ENCODE assay signal across 11 cellular contexts in the genomic region with DNA sequence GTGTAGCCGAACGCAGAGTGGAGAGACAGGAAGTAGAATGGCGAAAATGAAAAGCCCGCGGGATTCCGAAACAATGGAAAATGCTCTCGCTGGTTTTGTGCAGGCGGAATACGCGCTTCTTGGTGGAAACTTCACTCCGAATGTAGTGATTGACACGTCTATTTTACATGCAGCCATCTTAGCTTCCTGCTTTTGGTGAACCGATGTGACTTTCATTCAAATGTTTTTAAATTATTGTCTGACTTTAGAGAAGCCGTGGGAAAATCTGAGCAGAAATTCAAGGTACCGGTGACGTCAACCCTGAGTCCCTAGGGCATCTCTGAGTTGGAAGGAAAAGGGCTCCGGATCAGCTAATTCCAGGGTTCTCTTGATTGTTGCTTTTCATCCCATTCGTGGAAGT. TPM values are rescaled to one million over a fixed set of nuclear protein-coding genes. Genes with fewer than 3 reads are reported as not detected.
DNase-seq lines count a peak whose midpoint lies in the region; ATAC-seq, FAIRE-seq and TF ChIP-seq lines count a peak whose summit lies in the region.
"Had no signal": no experiment of that assay in that cellular context is flagged by ENCODE, and none has a peak within 500 bp of the region (broad histone marks: within the 10 kb centered on the region; RNA-seq: fewer than 3 reads in every experiment).

No MANE protein-coding gene starts in this region.

- in situ Hi-C loops in K562 (cut with MboI), result loop anchor here (5.0 kb wide), 1 partner anchor 145 kb away; no protein-coding TSS in a partner anchor
- in situ Hi-C loops in KBM-7 (cut with MboI; ENCODE audit: low pct_unique_long_range_greater_than_20kb, low sequenced_read_pairs), result no loop called here

- peak overlapping the region in 3 of 4 donors; percentile 40 to 65 (median 64) for H3K4me3 Mint-ChIP-seq in CD4-positive, CD25-positive, alpha-beta regulatory T cell

- TF ChIP-seq CTCF in K562 (IDR thresholded peaks at IDR 0.05 in 2 of 3, conservative IDR thresholded peaks at IDR 0.05 in 1 of 3; ENCODE audit: insufficient read depth in 2 of 3, low read depth in 1 of 3, low read length in 3 of 3), result no peak

- POLR2A ChIA-PET in K562 (lab: Yijun Ruan, JAX), result interaction anchor here (1.1 to 1.3 kb wide), 2 partner anchors 11 to 12 kb away, joined by 3 to 4 read pairs; no protein-coding TSS in a partner anchor

- H3K36me3 Mint-ChIP-seq in CD4-positive, CD25-positive, alpha-beta regulatory T cell, result no peaks in the 10 kb centered on the region

- peak in 1 of 3 donors; percentile 7 for DNase-seq in CD4-positive, CD25-positive, alpha-beta regulatory T cell
- DNase-seq in K562 (ENCODE audit: extremely low read depth in 1 of 4, low spot score in 3 of 4) (no peak), left kidney (ENCODE audit: low read depth, low spot score) (peak; percentile 66), KBM-7 (no peak), ecto neural progenitor cell (ENCODE audit: low spot score) (no peak), OCI-M2 (lab: John Stamatoyannopoulos, UW; ENCODE audit: unreplicated experiment) (no peak), epidermal melanocyte (ENCODE audit: insufficient read length, low spot score) (no peak)
- DNase-seq: erythroblast, NCI-H748 treated with DMSO at 0.1 percent for 48 hours had no signal

- H3K4me2 ChIP-seq in K562 (ENCODE audit: insufficient read depth, low read length), result no peak overlapping the region

- FAIRE-seq in K562 (lab: Jason Lieb, UNC), result no peak

- no peak overlapping the region for H3K27ac Mint-ChIP-seq in CD4-positive, CD25-positive, alpha-beta regulatory T cell

- H3K79me2 ChIP-seq in K562 (ENCODE audit: control insufficient read depth, insufficient read depth, low read length), result no peaks in the 10 kb centered on the region
- H3K79me2 ChIP-seq: parathyroid adenoma had no signal

- no peak for ATAC-seq in CD4-positive, CD25-positive, alpha-beta regulatory T cell (ENCODE audit: low read depth in 2 of 2)
- no peak for ATAC-seq in K562

- peaks cover 0 to 13% (median under 1%) of the 10 kb centered on the region in 4 donors for H3K4me1 Mint-ChIP-seq in CD4-positive, CD25-positive, alpha-beta regulatory T cell

- no peak overlapping the region for H2AFZ ChIP-seq in K562 (ENCODE audit: low read depth, low read length)
- H2AFZ ChIP-seq: parathyroid adenoma had no signal

- intact Hi-C loops in K562 (cut with micrococcal nuclease), result no loop called here

- no peak for TF ChIP-seq RAD21 in K562 (CRISPR knock-in tag; conservative IDR thresholded peaks at IDR 0.05 in 1 of 2, IDR thresholded peaks at IDR 0.05 in 1 of 2)

- no peak for TF ChIP-seq EP300 in K562 (IDR thresholded peaks at IDR 0.05; ENCODE audit: low read length)

- TF ChIP-seq POLR2A in K562 (conservative IDR thresholded peaks at IDR 0.05), result no peak

- no peaks in the 10 kb centered on the region for H3K9me1 ChIP-seq in K562 (ENCODE audit: control insufficient read depth, insufficient read depth, low read length)

- H3K27ac ChIP-seq in CD4-positive, CD25-positive, alpha-beta regulatory T cell (ENCODE audit: insufficient read depth, low read length, poor library complexity, severe bottlenecking), result no peak overlapping the region
- peak overlapping the region; percentile 53 for H3K27ac ChIP-seq in HUES48 (ENCODE audit: low read depth, low read length)
- H3K27ac ChIP-seq in K562 (ENCODE audit: extremely low read depth, low read depth, low read length), result no peak overlapping the region
- H3K27ac ChIP-seq: parathyroid adenoma had no signal

- peaks cover 20% of the 10 kb centered on the region for H3K27me3 ChIP-seq in CD4-positive, CD25-positive, alpha-beta regulatory T cell (ENCODE audit: control insufficient read depth, insufficient read depth, low read length)
- H3K27me3 ChIP-seq in HUES48 (ENCODE audit: control insufficient read depth, insufficient read depth, low read length) (no peaks in the 10 kb centered on the region), K562 (ENCODE audit: control insufficient read depth in 2 of 2, insufficient read depth in 2 of 2, low read length in 2 of 2) (no peaks in the 10 kb centered on the region)

- no TSS peak for BruUV-seq in K562 (replicated peaks; lab: Mats Ljungman, UMichigan)

- no peaks in the 10 kb centered on the region for H3K9me3 ChIP-seq in CD4-positive, CD25-positive, alpha-beta regulatory T cell (ENCODE audit: control insufficient read depth in 2 of 2, low read length in 2 of 2)
- no peaks in the 10 kb centered on the region for H3K9me3 ChIP-seq in HUES48 (ENCODE audit: control insufficient read depth, insufficient read depth, low read length)
- H3K9me3 ChIP-seq in K562 (replicated peaks; ENCODE audit: control insufficient read depth, insufficient read depth, low read depth, low read length), result no peaks in the 10 kb centered on the region

- 82% methylated on average over 18 of the region's 18 CpGs for WGBS in K562 (ENCODE audit: insufficient coverage, low coverage, missing lambda C conversion rate)

- H3K4me3 ChIP-seq in CD4-positive, CD25-positive, alpha-beta regulatory T cell (ENCODE audit: low read depth, low read length), result peak overlapping the region; percentile 1
- H3K4me3 ChIP-seq in HUES48 (ENCODE audit: low read depth, low read length) (peak overlapping the region; percentile 89), K562 (no peak overlapping the region)

- H3K27me3 Mint-ChIP-seq in CD4-positive, CD25-positive, alpha-beta regulatory T cell, result peaks cover 42% of the 10 kb centered on the region

- H3K9me3 Mint-ChIP-seq in CD4-positive, CD25-positive, alpha-beta regulatory T cell, result peaks cover 0 to 20% (median 8%) of the 10 kb centered on the region in 7 donors

- CTCF ChIA-PET in K562 (lab: Yijun Ruan, JAX; ENCODE audit: low intra/inter-chr PET ratio), result no interaction called here

- H4K20me1 ChIP-seq in K562 (replicated peaks; ENCODE audit: control insufficient read depth, insufficient read depth, low read length), result no peaks in the 10 kb centered on the region

- H3K9ac ChIP-seq in HUES48 (ENCODE audit: low read depth, low read length) (peak overlapping the region; percentile 84), K562 (ENCODE audit: insufficient read depth in 1 of 2, low read depth in 2 of 2, low read length in 2 of 2) (no peak overlapping the region)
- H3K9ac ChIP-seq: parathyroid adenoma had no signal

- no peaks in the 10 kb centered on the region for H3K36me3 ChIP-seq in CD4-positive, CD25-positive, alpha-beta regulatory T cell (ENCODE audit: control insufficient read depth, insufficient read depth, low read length)
- no peaks in the 10 kb centered on the region for H3K36me3 ChIP-seq in HUES48 (ENCODE audit: control insufficient read depth, insufficient read depth, low read length)
- H3K36me3 ChIP-seq in K562 (ENCODE audit: control insufficient read depth, insufficient read depth, low read length), result no peaks in the 10 kb centered on the region

- H3K4me1 ChIP-seq in CD4-positive, CD25-positive, alpha-beta regulatory T cell (ENCODE audit: control insufficient read depth, insufficient read depth, low read length, poor library complexity, severe bottlenecking), result peaks cover 7% of the 10 kb centered on the region
- H3K4me1 ChIP-seq in HUES48 (ENCODE audit: control insufficient read depth, insufficient read depth, low read length) (no peaks in the 10 kb centered on the region), K562 (replicated peaks in 1 of 2; ENCODE audit: control insufficient read depth in 2 of 2, insufficient read depth in 2 of 2, low read length in 2 of 2) (peaks cover 7 to 11% of the 10 kb centered on the region in 2 experiments)
- H3K4me1 ChIP-seq: parathyroid adenoma had no signal

RNA-seq across cellular contexts. Expression of a gene that starts 11.4 kb away (rescaled TPM):
- not detected for total RNA-seq in CD4-positive, CD25-positive, alpha-beta regulatory T cell
- not detected for polyA plus RNA-seq in CD4-positive, CD25-positive, alpha-beta regulatory T cell
- total RNA-seq in K562 (2011; cell fraction: chromatin; rRNA removed; ENCODE audit: low replicate concordance), result not detected in 2 replicates
- not detected in 2 replicates for total RNA-seq in K562 (2011; cell fraction: nucleolus; rRNA removed)
- total RNA-seq in K562 (2011; cell fraction: nucleoplasm; rRNA removed), result 0.22 TPM in 1 of 2 replicates, not detected in the other
- not detected in 2 replicates for total RNA-seq in K562 (2014; rRNA removed)
- total RNA-seq in K562 (2014; rRNA removed; fragmentation: Illumina TruSeq; extraction: Trizol), result 0.18 TPM in 1 of 2 replicates, not detected in the other
- not detected in 2 replicates for total RNA-seq in K562 (2015; rRNA removed; fragmentation: Illumina TruSeq; extraction: Trizol)
- not detected in 2 replicates for total RNA-seq in K562 (2021)
- not detected in 2 replicates for polyA plus RNA-seq in K562 (2011; rRNA removed)
- not detected in 2 replicates for polyA plus RNA-seq in K562 (2011; cell fraction: cytosol; rRNA removed)
- polyA plus RNA-seq in K562 (2011; cell fraction: nucleus; rRNA removed), result not detected in 2 replicates
- 0.08 and 1.9 TPM in 2 replicates for polyA plus RNA-seq in K562 (2012)
- not detected in 2 replicates for polyA plus RNA-seq in K562 (2014; fragmentation: Illumina TruSeq; extraction: Trizol)
- polyA plus RNA-seq in K562 (2014; fragmentation: Nextera tagmentation; extraction: Ambion mirVana), result under 1 TPM in 1 of 2 experiments, not detected in 1; 0.15 TPM
- 0.07 TPM in 1 of 2 replicates, not detected in the other for polyA plus RNA-seq in K562 (2014; rRNA removed)
- 0.14 TPM in 1 of 2 replicates, not detected in the other for polyA minus RNA-seq in K562 (2011; rRNA and poly(A)+ RNA removed)
- polyA minus RNA-seq in K562 (2011; cell fraction: cytosol; rRNA and poly(A)+ RNA removed), result not detected in 2 replicates
- polyA minus RNA-seq in K562 (2011; cell fraction: nucleus; rRNA and poly(A)+ RNA removed), result not detected in 2 replicates

RNA-seq across cellular contexts. Expression of a gene that starts 21.5 kb away (rescaled TPM):
- not detected for total RNA-seq in CD4-positive, CD25-positive, alpha-beta regulatory T cell
- not detected for polyA plus RNA-seq in CD4-positive, CD25-positive, alpha-beta regulatory T cell
- not detected in 2 replicates for total RNA-seq in K562 (2011; cell fraction: chromatin; rRNA removed; ENCODE audit: low replicate concordance)
- total RNA-seq in K562 (2011; cell fraction: nucleolus; rRNA removed), result not detected in 2 replicates
- not detected in 2 replicates for total RNA-seq in K562 (2011; cell fraction: nucleoplasm; rRNA removed)
- total RNA-seq in K562 (2014; rRNA removed) (not detected in 2 replicates), K562 (2014; rRNA removed; fragmentation: Illumina TruSeq; extraction: Trizol) (not detected in 2 replicates), K562 (2015; rRNA removed; fragmentation: Illumina TruSeq; extraction: Trizol) (not detected in 2 replicates), K562 (2021) (not detected in 2 replicates)
- polyA plus RNA-seq in K562 (2011; rRNA removed) (not detected in 2 replicates), K562 (2014; fragmentation: Illumina TruSeq; extraction: Trizol) (not detected in 2 replicates), K562 (2014; fragmentation: Nextera tagmentation; extraction: Ambion mirVana) (not detected), K562 (2014; rRNA removed) (not detected in 2 replicates)
- not detected in 2 replicates for polyA plus RNA-seq in K562 (2011; cell fraction: cytosol; rRNA removed)
- polyA plus RNA-seq in K562 (2011; cell fraction: nucleus; rRNA removed), result not detected in 2 replicates
- not detected in 2 replicates for polyA plus RNA-seq in K562 (2012)
- polyA minus RNA-seq in K562 (2011; rRNA and poly(A)+ RNA removed), result not detected in 2 replicates
- not detected in 2 replicates for polyA minus RNA-seq in K562 (2011; cell fraction: cytosol; rRNA and poly(A)+ RNA removed)
- polyA minus RNA-seq in K562 (2011; cell fraction: nucleus; rRNA and poly(A)+ RNA removed), result not detected in 2 replicates
